19 cellular contexts compared by ENCODE assay signal in the genomic region with DNA sequence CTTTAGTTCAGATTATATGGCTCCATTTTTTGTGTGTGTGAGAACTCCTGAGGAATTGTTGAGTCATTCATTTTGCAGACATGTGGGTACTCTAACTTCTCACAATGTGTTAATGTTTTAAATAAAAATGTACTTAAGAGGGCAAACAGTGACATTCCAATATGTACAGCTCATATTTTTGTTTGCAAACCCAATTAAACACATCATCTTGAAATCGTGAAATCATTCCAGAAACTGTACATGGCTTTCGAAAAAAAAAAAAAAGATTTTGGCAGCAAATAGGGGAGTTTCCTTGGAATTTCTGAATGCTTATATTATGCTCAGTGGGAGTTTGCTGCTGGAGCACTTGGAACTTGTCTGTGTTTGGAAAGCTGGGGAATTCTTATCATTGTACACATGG.
A peak's percentile ranks its signal among the peaks of the same experiment; 100 is the strongest.
DNase-seq lines count a peak whose midpoint lies in the region; ATAC-seq and TF ChIP-seq lines count a peak whose summit lies in the region.
"Had no signal": no experiment of that assay in that cellular context is flagged by ENCODE, and none has a peak within 500 bp of the region (broad histone marks: within the 10 kb centered on the region; RNA-seq: fewer than 3 reads in every experiment).

No MANE protein-coding gene starts in this region.

- no peaks in the 10 kb centered on the region for H3K4me1 Mint-ChIP-seq in stimulated activated naive CD8-positive, alpha-beta T cell treated with anti-CD3 and anti-CD28 coated beads, Interleukin-15, amount 100 ng/mL, for 72 hours
- H3K4me1 Mint-ChIP-seq: activated CD4-positive, alpha-beta T cell treated with anti-CD3 and anti-CD28 coated beads for 36 hours; IgD-negative memory B cell; T-helper 17 cell had no signal

- H3K4me1 ChIP-seq in adipocyte (ENCODE audit: control insufficient read depth, insufficient read depth, low read length) = peaks cover 8% of the 10 kb centered on the region
- H3K4me1 ChIP-seq: left ventricle myocardium inferior had no signal

- no peaks in the 10 kb centered on the region for H3K36me3 ChIP-seq in adipocyte (ENCODE audit: control insufficient read depth, insufficient read depth, low read length, severe bottlenecking)
- H3K36me3 ChIP-seq: left ventricle myocardium inferior had no signal

- no peak overlapping the region for H3K27ac Mint-ChIP-seq in stimulated activated naive CD8-positive, alpha-beta T cell treated with anti-CD3 and anti-CD28 coated beads, Interleukin-15, amount 100 ng/mL, for 72 hours
- H3K27ac Mint-ChIP-seq: activated CD4-positive, alpha-beta T cell treated with anti-CD3 and anti-CD28 coated beads for 36 hours; IgD-negative memory B cell; T-helper 17 cell had no signal

- H3K4me3 ChIP-seq in adipocyte (ENCODE audit: low read length) = no peak overlapping the region
- no peak overlapping the region for H3K4me3 ChIP-seq in fibroblast of pulmonary artery (replicated peaks; ENCODE audit: low read depth, low read length)
- H3K4me3 ChIP-seq in retinal pigment epithelial cell (ENCODE audit: low read length) = no peak overlapping the region
- H3K4me3 ChIP-seq: hepatocyte, left ventricle myocardium inferior had no signal

- H3K27me3 Mint-ChIP-seq in stimulated activated naive CD8-positive, alpha-beta T cell treated with anti-CD3 and anti-CD28 coated beads, Interleukin-15, amount 100 ng/mL, for 72 hours = no peaks in the 10 kb centered on the region
- H3K27me3 Mint-ChIP-seq: activated CD4-positive, alpha-beta T cell treated with anti-CD3 and anti-CD28 coated beads for 36 hours; IgD-negative memory B cell; T-helper 17 cell had no signal

- peaks cover 0 to 10% of the 10 kb centered on the region in 2 donors for H3K9me3 Mint-ChIP-seq in stimulated activated naive CD8-positive, alpha-beta T cell treated with anti-CD3 and anti-CD28 coated beads, Interleukin-15, amount 100 ng/mL, for 72 hours

- H3K9ac ChIP-seq in adipocyte (ENCODE audit: low read length) = no peak overlapping the region

- peaks cover 2% of the 10 kb centered on the region for H3K9me3 ChIP-seq in adipocyte (ENCODE audit: control insufficient read depth, low read length)

- no peak for ATAC-seq in HG03520 (IDR thresholded peaks at IDR 0.05; ENCODE audit: unreplicated experiment)
- no peak for ATAC-seq in stimulated activated naive CD8-positive, alpha-beta T cell treated with anti-CD3 and anti-CD28 coated beads, Interleukin-15, amount 100 ng/mL, for 72 hours
- ATAC-seq: activated CD4-positive, alpha-beta T cell treated with anti-CD3 and anti-CD28 coated beads for 36 hours; Panc1; T-helper 17 cell had no signal

- H3K27me3 ChIP-seq in adipocyte (replicated peaks; ENCODE audit: control insufficient read depth, insufficient read depth, low read length) = no peaks in the 10 kb centered on the region
- H3K27me3 ChIP-seq: hepatocyte had no signal

- no peak overlapping the region for H3K4me3 Mint-ChIP-seq in stimulated activated naive CD8-positive, alpha-beta T cell treated with anti-CD3 and anti-CD28 coated beads, Interleukin-15, amount 100 ng/mL, for 72 hours
- H3K4me3 Mint-ChIP-seq: activated CD4-positive, alpha-beta T cell treated with anti-CD3 and anti-CD28 coated beads for 36 hours; IgD-negative memory B cell; T-helper 17 cell had no signal

- DNase-seq in HCEC 1CT = peak; percentile 76
- DNase-seq in adipocyte (ENCODE audit: low read depth) = peak; percentile 82
- DNase-seq in fibroblast of pulmonary artery (ENCODE audit: low read depth) = peak; percentile 44
- DNase-seq in retinal pigment epithelial cell (ENCODE audit: low read depth) = peak; percentile 68
- no peak for DNase-seq in Kasumi-1 (lab: John Stamatoyannopoulos, UW)
- no peak for DNase-seq in central memory CD4-positive, alpha-beta T cell
- no peak for DNase-seq in stimulated activated naive CD8-positive, alpha-beta T cell treated with anti-CD3 and anti-CD28 coated beads, Interleukin-15, amount 100 ng/mL, for 72 hours
- DNase-seq: activated CD4-positive, alpha-beta T cell treated with anti-CD3 and anti-CD28 coated beads for 36 hours; activated T-cell treated with anti-CD3 and anti-CD28 coated beads, Interleukin-2, amount 50 U/mL, for 1 hour; COR-L47; left ventricle myocardium inferior; NCI-H524; small intestine; substantia nigra; T-helper 17 cell had no signal

- TF ChIP-seq CTCF in fibroblast of pulmonary artery (IDR thresholded peaks at IDR 0.05; ENCODE audit: low read length, missing control alignments) (no peak), retinal pigment epithelial cell (conservative IDR thresholded peaks at IDR 0.05; ENCODE audit: low read depth, low read length) (no peak)

Comparison
In these comparisons a context has a peak if more than half of its experiments do, and no peak if none do; other contexts are left out.
1. DNase-seq: peak in HCEC 1CT (single experiment), adipocyte (single experiment), fibroblast of pulmonary artery (single experiment) and retinal pigment epithelial cell (single experiment); none in Kasumi-1 (0 of 2), central memory CD4-positive, alpha-beta T cell (single experiment) and stimulated activated naive CD8-positive, alpha-beta T cell treated with anti-CD3 and anti-CD28 coated beads, Interleukin-15, amount 100 ng/mL, for 72 hours (0 of 2).